2 cellular contexts compared by ENCODE assay signal in genomic region chr7:63087575-63088190, GRCh38.
TF ChIP-seq lines count a peak whose summit lies in the region.

No MANE protein-coding gene starts in this region.

TF ChIP-seq in H1, 55 proteins besides CTCF, POLR2A, EP300 and RAD21:
- TF ChIP-seq ATF2 (IDR thresholded peaks at IDR 0.05; ENCODE audit: low read length) (no peak), ZNF274 (IDR thresholded peaks at IDR 0.05; ENCODE audit: borderline replicate concordance, extremely low read depth, low read length) (peak; percentile 91)

TF ChIP-seq in liver, 16 proteins besides CTCF, POLR2A, EP300 and RAD21:
- TF ChIP-seq REST (IDR thresholded peaks at IDR 0.05): no peak
- no peak for TF ChIP-seq SP1 (IDR thresholded peaks at IDR 0.05)
- no peak for TF ChIP-seq HNF4G (IDR thresholded peaks at IDR 0.05)
- TF ChIP-seq TAF1 (conservative IDR thresholded peaks at IDR 0.05): no peak
- no peak for TF ChIP-seq NR2F2 (IDR thresholded peaks at IDR 0.05)
- no peak for TF ChIP-seq EGR1 (IDR thresholded peaks at IDR 0.05; ENCODE audit: low read depth in 2 of 2)
- TF ChIP-seq FOXA1 (IDR thresholded peaks at IDR 0.05): no peak
- no peak for TF ChIP-seq ZBTB33 (IDR thresholded peaks at IDR 0.05)
- no peak for TF ChIP-seq MAX (IDR thresholded peaks at IDR 0.05)
- TF ChIP-seq FOXA2 (IDR thresholded peaks at IDR 0.05): no peak
- no peak for TF ChIP-seq JUND (IDR thresholded peaks at IDR 0.05)
- TF ChIP-seq HNF4A (conservative IDR thresholded peaks at IDR 0.05): no peak
- TF ChIP-seq ATF3 (IDR thresholded peaks at IDR 0.05): no peak
- TF ChIP-seq YY1 (IDR thresholded peaks at IDR 0.05): no peak
- TF ChIP-seq GABPA (IDR thresholded peaks at IDR 0.05 in 1 of 2, conservative IDR thresholded peaks at IDR 0.05 in 1 of 2): no peak
- TF ChIP-seq RXRA (IDR thresholded peaks at IDR 0.05): no peak
